ENCODE assay signal across 20 cellular contexts in the genomic region with DNA sequence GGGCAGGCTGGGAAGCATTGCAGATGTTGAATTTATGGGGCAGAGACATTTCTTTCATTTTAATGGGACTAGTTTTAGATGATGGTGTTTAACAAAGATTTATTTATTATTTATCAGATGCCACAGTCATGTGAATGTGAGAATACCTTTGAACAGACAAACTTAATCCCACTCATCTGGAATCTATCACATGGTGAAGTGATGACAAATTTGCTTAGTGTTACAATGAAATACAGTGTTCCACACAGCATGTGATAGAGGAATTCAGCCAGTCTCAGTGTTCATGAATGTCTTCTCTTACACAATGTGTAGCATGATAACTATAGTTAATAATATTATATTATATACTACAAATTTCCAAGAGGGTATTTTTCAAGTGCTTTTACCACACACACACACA.
DNase-seq lines count a peak whose midpoint lies in the region; ATAC-seq and TF ChIP-seq lines count a peak whose summit lies in the region.
"Had no signal": no experiment of that assay in that cellular context is flagged by ENCODE, and none has a peak within 500 bp of the region (broad histone marks: within the 10 kb centered on the region; RNA-seq: fewer than 3 reads in every experiment).

No MANE protein-coding gene starts in this region.

- peaks cover 13% of the 10 kb centered on the region for H3K9me3 ChIP-seq in adipocyte (ENCODE audit: control insufficient read depth, low read length)
- H3K9me3 ChIP-seq: BE2C, BLaER1, Caco-2 had no signal

- H3K9me3 Mint-ChIP-seq in stimulated activated effector memory CD8-positive, alpha-beta T cell treated with anti-CD3 and anti-CD28 coated beads, Interleukin-12 subunit alpha, Interleukin-12 subunit beta, amount 100 ng/mL, for 72 hours = no peaks in the 10 kb centered on the region

- H3K4me1 Mint-ChIP-seq in stimulated activated effector memory CD8-positive, alpha-beta T cell treated with anti-CD3 and anti-CD28 coated beads, Interleukin-12 subunit alpha, Interleukin-12 subunit beta, amount 100 ng/mL, for 72 hours = no peaks in the 10 kb centered on the region
- H3K4me1 Mint-ChIP-seq: CD14-positive monocyte; CD4-positive, alpha-beta memory T cell; CD4-positive, CD25-positive, alpha-beta regulatory T cell; CD8-positive, alpha-beta memory T cell had no signal

- no peak for ATAC-seq in stimulated activated effector memory CD8-positive, alpha-beta T cell treated with anti-CD3 and anti-CD28 coated beads, Interleukin-12 subunit alpha, Interleukin-12 subunit beta, amount 100 ng/mL, for 72 hours
- ATAC-seq in foreskin keratinocyte (no peak), HG02973 (IDR thresholded peaks at IDR 0.05; ENCODE audit: unreplicated experiment) (no peak)

- TF ChIP-seq CTCF in HFF-Myc (IDR thresholded peaks at IDR 0.05; ENCODE audit: low read depth, low read length, missing control alignments) (no peak), foreskin keratinocyte (conservative IDR thresholded peaks at IDR 0.05) (no peak)

- H3K36me3 Mint-ChIP-seq in stimulated activated effector memory CD8-positive, alpha-beta T cell treated with anti-CD3 and anti-CD28 coated beads, Interleukin-12 subunit alpha, Interleukin-12 subunit beta, amount 100 ng/mL, for 72 hours = no peaks in the 10 kb centered on the region
- H3K36me3 Mint-ChIP-seq: CD14-positive monocyte; CD4-positive, alpha-beta memory T cell; CD4-positive, CD25-positive, alpha-beta regulatory T cell; CD8-positive, alpha-beta memory T cell had no signal

- H3K27ac Mint-ChIP-seq in stimulated activated effector memory CD8-positive, alpha-beta T cell treated with anti-CD3 and anti-CD28 coated beads, Interleukin-12 subunit alpha, Interleukin-12 subunit beta, amount 100 ng/mL, for 72 hours = no peak overlapping the region
- H3K27ac Mint-ChIP-seq: CD14-positive monocyte; CD4-positive, alpha-beta memory T cell; CD4-positive, CD25-positive, alpha-beta regulatory T cell; CD8-positive, alpha-beta memory T cell had no signal

- H3K4me1 ChIP-seq in adipocyte (ENCODE audit: control insufficient read depth, insufficient read depth, low read length) = no peaks in the 10 kb centered on the region
- no peaks in the 10 kb centered on the region for H3K4me1 ChIP-seq in foreskin keratinocyte
- H3K4me1 ChIP-seq: BE2C, BLaER1, Caco-2 had no signal

- H3K27ac ChIP-seq in foreskin keratinocyte = no peak overlapping the region
- H3K27ac ChIP-seq: BLaER1 had no signal

- no peak overlapping the region for H3K9ac ChIP-seq in adipocyte (ENCODE audit: low read length)
- H3K9ac ChIP-seq: BLaER1 had no signal

- H3K27me3 ChIP-seq in adipocyte (replicated peaks; ENCODE audit: control insufficient read depth, insufficient read depth, low read length) (no peaks in the 10 kb centered on the region), foreskin keratinocyte (no peaks in the 10 kb centered on the region)
- H3K27me3 ChIP-seq: BE2C, BLaER1 had no signal

- DNase-seq in HFF-Myc (ENCODE audit: extremely low read depth, low read depth) (peak; percentile 2), adipocyte (ENCODE audit: low read depth) (peak; percentile 6), foreskin melanocyte (peak; percentile 56), foreskin keratinocyte (no peak)
- DNase-seq in stimulated activated effector memory CD8-positive, alpha-beta T cell treated with anti-CD3 and anti-CD28 coated beads, Interleukin-12 subunit alpha, Interleukin-12 subunit beta, amount 100 ng/mL, for 72 hours (ENCODE audit: low spot score in 2 of 2) = no peak
- no peak for DNase-seq in NK-92 treated with Interleukin-12 subunit alpha and Interleukin-12 subunit beta, amount 100 ng/mL, for 24 hours (lab: John Stamatoyannopoulos, UW)
- DNase-seq: 8988T; ACHN; BE2C; C1 segment of cervical spinal cord; Caco-2; Calu3; CD4-positive, alpha-beta memory T cell; CD4-positive, CD25-positive, alpha-beta regulatory T cell; CD8-positive, alpha-beta memory T cell; DMS79 treated with DMSO at 0.1 percent for 48 hours; GF-D8 had no signal

- H3K4me3 Mint-ChIP-seq in stimulated activated effector memory CD8-positive, alpha-beta T cell treated with anti-CD3 and anti-CD28 coated beads, Interleukin-12 subunit alpha, Interleukin-12 subunit beta, amount 100 ng/mL, for 72 hours = no peak overlapping the region
- H3K4me3 Mint-ChIP-seq: CD14-positive monocyte; CD4-positive, alpha-beta memory T cell; CD4-positive, CD25-positive, alpha-beta regulatory T cell; CD8-positive, alpha-beta memory T cell had no signal

- H3K4me3 ChIP-seq in HFF-Myc (replicated peaks; ENCODE audit: low read depth, low read length) = no peak overlapping the region
- H3K4me3 ChIP-seq in adipocyte (ENCODE audit: low read length) = no peak overlapping the region
- H3K4me3 ChIP-seq: BLaER1 had no signal

- no peaks in the 10 kb centered on the region for H3K36me3 ChIP-seq in adipocyte (ENCODE audit: control insufficient read depth, insufficient read depth, low read length, severe bottlenecking)
- H3K36me3 ChIP-seq: BE2C, BLaER1 had no signal

Comparison
In these comparisons a context has a peak if more than half of its experiments do, and no peak if none do; other contexts are left out.
1. DNase-seq: peak in HFF-Myc (single experiment), adipocyte (single experiment) and foreskin melanocyte (single experiment); none in stimulated activated effector memory CD8-positive, alpha-beta T cell treated with anti-CD3 and anti-CD28 coated beads, Interleukin-12 subunit alpha, Interleukin-12 subunit beta, amount 100 ng/mL, for 72 hours (0 of 2), foreskin keratinocyte (0 of 2) and NK-92 treated with Interleukin-12 subunit alpha and Interleukin-12 subunit beta, amount 100 ng/mL, for 24 hours (single experiment).